1 cellular context compared by ENCODE assay signal in the genomic region with DNA sequence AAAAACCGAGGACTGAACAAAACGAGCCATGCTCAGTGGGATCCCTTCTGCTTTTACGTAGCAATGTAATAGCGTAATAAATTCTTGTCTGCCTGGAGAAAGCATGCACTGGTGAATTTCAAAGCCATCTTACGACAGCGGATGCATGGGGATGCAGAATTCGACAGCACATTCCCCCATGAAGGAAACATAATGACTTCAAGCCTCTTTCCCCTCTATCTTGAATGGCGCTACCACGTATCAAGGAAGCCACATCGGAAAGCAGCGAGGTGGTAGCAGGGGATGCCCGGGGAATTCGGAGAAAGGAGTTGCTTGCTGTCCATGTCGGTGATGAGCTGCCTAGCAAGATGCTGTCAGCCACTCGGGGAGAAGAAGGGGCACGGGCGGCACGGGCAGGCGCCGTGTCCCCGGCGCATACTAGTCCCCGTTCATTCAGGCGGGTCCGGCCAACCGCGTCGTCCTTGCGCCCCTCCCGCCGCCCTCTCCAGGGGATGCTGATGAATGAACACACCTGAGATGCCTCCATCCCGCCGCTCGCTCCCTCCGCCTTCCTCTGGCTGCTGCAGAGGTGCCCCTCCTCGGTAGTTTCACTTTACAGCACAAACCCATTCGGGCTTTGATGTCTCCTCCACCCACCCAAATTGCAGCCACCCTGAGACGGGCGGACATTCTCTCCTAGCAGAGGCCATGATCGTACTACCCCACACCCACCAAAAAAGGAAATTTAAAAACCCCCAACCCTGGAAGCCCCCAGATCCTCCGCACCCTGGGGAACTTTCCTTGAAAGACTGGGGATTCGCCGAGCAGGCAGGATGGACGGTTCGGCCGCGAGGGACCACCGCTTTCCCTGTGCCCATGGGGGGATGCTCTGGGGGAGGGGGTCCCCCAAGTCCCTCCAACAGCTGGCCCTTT.
A peak's percentile ranks its signal among the peaks of the same experiment; 100 is the strongest.
TF ChIP-seq lines count a peak whose summit lies in the region.

No MANE protein-coding gene starts in this region.

TF ChIP-seq in HEK293, 187 proteins besides CTCF, POLR2A, EP300 and RAD21 (continued from another document):
- TF ChIP-seq KLF17 (tag by site-specific recombination; IDR thresholded peaks at IDR 0.05) (peak; percentile 51; the same call in 1 of the 2 replicates), ZNF354C (tag by site-specific recombination; IDR thresholded peaks at IDR 0.05; ENCODE audit: borderline replicate concordance, low read depth) (no peak), ZNF121 (tag by site-specific recombination; IDR thresholded peaks at IDR 0.05) (no peak), ZNF184 (tag by site-specific recombination; IDR thresholded peaks at IDR 0.05) (no peak), SP2 (tag by site-specific recombination; IDR thresholded peaks at IDR 0.05) (peak; percentile 33), ZBTB11 (tag by site-specific recombination; conservative IDR thresholded peaks at IDR 0.05; ENCODE audit: low read depth) (peak; percentile 56; the same call in 1 of the 2 replicates), SCRT1 (tag by site-specific recombination; IDR thresholded peaks at IDR 0.05; ENCODE audit: borderline replicate concordance) (no peak), BCL6B (tag by site-specific recombination; IDR thresholded peaks at IDR 0.05) (no peak), ZXDB (tag by site-specific recombination; IDR thresholded peaks at IDR 0.05) (0 out of 2 replicates have a peak, but pooled peaks have one; percentile 45), ZNF600 (tag by site-specific recombination; IDR thresholded peaks at IDR 0.05) (0 out of 2 replicates have a peak, but pooled peaks have one; percentile 33), ZBTB8A (tag by site-specific recombination; IDR thresholded peaks at IDR 0.05) (peak; percentile 41; the same call in 1 of the 2 replicates), GLIS1 (tag by site-specific recombination; IDR thresholded peaks at IDR 0.05) (peak; percentile 62), ZNF10 (tag by site-specific recombination; IDR thresholded peaks at IDR 0.05) (peak; percentile 48; the same call in 1 of the 2 replicates), ZSCAN5A (tag by site-specific recombination; IDR thresholded peaks at IDR 0.05) (no peak), ZBTB7A (tag by site-specific recombination; IDR thresholded peaks at IDR 0.05; ENCODE audit: low read depth) (0 out of 2 replicates have a peak, but pooled peaks have one; percentile 10), ZEB2 (tag by site-specific recombination; IDR thresholded peaks at IDR 0.05) (0 out of 2 replicates have a peak, but pooled peaks have one; percentile 53), ZFHX2 (tag by site-specific recombination; conservative IDR thresholded peaks at IDR 0.05) (peak; percentile 55), WT1 (tag by site-specific recombination; IDR thresholded peaks at IDR 0.05) (no peak), MZF1 (tag by site-specific recombination; IDR thresholded peaks at IDR 0.05; ENCODE audit: borderline replicate concordance) (peak; percentile 60; the same call in 1 of the 2 replicates), EGR2 (tag by site-specific recombination; IDR thresholded peaks at IDR 0.05; ENCODE audit: low read depth) (peak; percentile 52; the same call in 1 of the 2 replicates), ZBTB1 (tag by site-specific recombination; IDR thresholded peaks at IDR 0.05) (no peak), ZNF549 (tag by site-specific recombination; IDR thresholded peaks at IDR 0.05) (no peak), GLIS2 (tag by site-specific recombination; IDR thresholded peaks at IDR 0.05) (peak; percentile 60), ZNF214 (tag by site-specific recombination; IDR thresholded peaks at IDR 0.05; ENCODE audit: borderline replicate concordance) (no peak), ZNF341 (tag by site-specific recombination; IDR thresholded peaks at IDR 0.05; ENCODE audit: low read depth) (peak; percentile 68), ZFP37 (tag by site-specific recombination; IDR thresholded peaks at IDR 0.05) (0 out of 2 replicates have a peak, but pooled peaks have one; percentile 24)
- TF ChIP-seq, protein P1, sequence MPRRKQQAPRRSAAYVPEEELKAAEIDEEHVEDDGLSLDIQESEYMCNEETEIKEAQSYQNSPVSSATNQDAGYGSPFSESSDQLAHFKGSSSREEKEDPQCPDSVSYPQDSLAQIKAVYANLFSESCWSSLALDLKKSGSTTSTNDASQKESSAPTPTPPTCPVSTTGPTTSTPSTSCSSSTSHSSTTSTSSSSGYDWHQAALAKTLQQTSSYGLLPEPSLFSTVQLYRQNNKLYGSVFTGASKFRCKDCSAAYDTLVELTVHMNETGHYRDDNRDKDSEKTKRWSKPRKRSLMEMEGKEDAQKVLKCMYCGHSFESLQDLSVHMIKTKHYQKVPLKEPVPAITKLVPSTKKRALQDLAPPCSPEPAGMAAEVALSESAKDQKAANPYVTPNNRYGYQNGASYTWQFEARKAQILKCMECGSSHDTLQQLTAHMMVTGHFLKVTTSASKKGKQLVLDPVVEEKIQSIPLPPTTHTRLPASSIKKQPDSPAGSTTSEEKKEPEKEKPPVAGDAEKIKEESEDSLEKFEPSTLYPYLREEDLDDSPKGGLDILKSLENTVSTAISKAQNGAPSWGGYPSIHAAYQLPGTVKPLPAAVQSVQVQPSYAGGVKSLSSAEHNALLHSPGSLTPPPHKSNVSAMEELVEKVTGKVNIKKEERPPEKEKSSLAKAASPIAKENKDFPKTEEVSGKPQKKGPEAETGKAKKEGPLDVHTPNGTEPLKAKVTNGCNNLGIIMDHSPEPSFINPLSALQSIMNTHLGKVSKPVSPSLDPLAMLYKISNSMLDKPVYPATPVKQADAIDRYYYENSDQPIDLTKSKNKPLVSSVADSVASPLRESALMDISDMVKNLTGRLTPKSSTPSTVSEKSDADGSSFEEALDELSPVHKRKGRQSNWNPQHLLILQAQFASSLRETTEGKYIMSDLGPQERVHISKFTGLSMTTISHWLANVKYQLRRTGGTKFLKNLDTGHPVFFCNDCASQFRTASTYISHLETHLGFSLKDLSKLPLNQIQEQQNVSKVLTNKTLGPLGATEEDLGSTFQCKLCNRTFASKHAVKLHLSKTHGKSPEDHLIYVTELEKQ (tag by site-specific recombination; IDR thresholded peaks at IDR 0.05; ENCODE audit: borderline replicate concordance): no peak
- TF ChIP-seq, protein P2, sequence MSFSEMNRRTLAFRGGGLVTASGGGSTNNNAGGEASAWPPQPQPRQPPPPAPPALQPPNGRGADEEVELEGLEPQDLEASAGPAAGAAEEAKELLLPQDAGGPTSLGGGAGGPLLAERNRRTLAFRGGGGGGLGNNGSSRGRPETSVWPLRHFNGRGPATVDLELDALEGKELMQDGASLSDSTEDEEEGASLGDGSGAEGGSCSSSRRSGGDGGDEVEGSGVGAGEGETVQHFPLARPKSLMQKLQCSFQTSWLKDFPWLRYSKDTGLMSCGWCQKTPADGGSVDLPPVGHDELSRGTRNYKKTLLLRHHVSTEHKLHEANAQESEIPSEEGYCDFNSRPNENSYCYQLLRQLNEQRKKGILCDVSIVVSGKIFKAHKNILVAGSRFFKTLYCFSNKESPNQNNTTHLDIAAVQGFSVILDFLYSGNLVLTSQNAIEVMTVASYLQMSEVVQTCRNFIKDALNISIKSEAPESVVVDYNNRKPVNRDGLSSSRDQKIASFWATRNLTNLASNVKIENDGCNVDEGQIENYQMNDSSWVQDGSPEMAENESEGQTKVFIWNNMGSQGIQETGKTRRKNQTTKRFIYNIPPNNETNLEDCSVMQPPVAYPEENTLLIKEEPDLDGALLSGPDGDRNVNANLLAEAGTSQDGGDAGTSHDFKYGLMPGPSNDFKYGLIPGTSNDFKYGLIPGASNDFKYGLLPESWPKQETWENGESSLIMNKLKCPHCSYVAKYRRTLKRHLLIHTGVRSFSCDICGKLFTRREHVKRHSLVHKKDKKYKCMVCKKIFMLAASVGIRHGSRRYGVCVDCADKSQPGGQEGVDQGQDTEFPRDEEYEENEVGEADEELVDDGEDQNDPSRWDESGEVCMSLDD (tag by site-specific recombination; IDR thresholded peaks at IDR 0.05): 0 out of 2 replicates have a peak, but pooled peaks have one; percentile 56
- TF ChIP-seq, protein P3, sequence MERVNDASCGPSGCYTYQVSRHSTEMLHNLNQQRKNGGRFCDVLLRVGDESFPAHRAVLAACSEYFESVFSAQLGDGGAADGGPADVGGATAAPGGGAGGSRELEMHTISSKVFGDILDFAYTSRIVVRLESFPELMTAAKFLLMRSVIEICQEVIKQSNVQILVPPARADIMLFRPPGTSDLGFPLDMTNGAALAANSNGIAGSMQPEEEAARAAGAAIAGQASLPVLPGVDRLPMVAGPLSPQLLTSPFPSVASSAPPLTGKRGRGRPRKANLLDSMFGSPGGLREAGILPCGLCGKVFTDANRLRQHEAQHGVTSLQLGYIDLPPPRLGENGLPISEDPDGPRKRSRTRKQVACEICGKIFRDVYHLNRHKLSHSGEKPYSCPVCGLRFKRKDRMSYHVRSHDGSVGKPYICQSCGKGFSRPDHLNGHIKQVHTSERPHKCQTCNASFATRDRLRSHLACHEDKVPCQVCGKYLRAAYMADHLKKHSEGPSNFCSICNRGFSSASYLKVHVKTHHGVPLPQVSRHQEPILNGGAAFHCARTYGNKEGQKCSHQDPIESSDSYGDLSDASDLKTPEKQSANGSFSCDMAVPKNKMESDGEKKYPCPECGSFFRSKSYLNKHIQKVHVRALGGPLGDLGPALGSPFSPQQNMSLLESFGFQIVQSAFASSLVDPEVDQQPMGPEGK (tag by site-specific recombination; IDR thresholded peaks at IDR 0.05): peak; percentile 53
- TF ChIP-seq, protein P4, sequence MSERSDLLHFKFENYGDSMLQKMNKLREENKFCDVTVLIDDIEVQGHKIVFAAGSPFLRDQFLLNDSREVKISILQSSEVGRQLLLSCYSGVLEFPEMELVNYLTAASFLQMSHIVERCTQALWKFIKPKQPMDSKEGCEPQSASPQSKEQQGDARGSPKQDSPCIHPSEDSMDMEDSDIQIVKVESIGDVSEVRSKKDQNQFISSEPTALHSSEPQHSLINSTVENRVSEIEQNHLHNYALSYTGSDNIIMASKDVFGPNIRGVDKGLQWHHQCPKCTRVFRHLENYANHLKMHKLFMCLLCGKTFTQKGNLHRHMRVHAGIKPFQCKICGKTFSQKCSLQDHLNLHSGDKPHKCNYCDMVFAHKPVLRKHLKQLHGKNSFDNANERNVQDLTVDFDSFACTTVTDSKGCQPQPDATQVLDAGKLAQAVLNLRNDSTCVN (tag by site-specific recombination; optimal IDR thresholded peaks at IDR 0.05): peak; percentile 47
